In the genomic region with DNA sequence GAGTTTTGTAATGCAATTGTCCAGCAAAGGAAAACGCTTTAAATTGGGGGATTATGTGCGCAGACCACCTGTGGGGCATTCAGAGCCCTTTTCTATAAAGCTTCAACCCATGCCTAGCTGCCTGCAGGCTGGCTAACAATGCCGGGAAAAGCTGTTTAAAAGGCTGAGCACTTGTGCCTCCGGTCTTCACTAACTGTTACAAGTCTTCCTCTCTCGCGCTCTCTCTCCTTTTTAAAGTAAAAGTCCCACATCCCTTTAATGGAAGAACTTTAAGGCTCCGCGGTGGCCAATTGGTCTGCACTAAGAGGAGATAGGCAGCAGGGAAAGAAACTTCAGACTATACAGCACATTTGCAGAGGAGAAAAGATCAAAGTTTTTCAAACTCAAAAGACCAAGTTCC, we compare ENCODE assay signal across 16 cellular contexts. TPM values are rescaled to one million over a fixed set of nuclear protein-coding genes. Genes with fewer than 3 reads are reported as not detected.
DNase-seq lines count a peak whose midpoint lies in the region; ATAC-seq and TF ChIP-seq lines count a peak whose summit lies in the region.
"Had no signal": no experiment of that assay in that cellular context is flagged by ENCODE, and none has a peak within 500 bp of the region (broad histone marks: within the 10 kb centered on the region; RNA-seq: fewer than 3 reads in every experiment).

No MANE protein-coding gene starts in this region.

- H3K27ac ChIP-seq in cardiac muscle cell (no peak overlapping the region), heart left ventricle (peak overlapping the region in 1 of 12 donors; percentile 15), coronary artery (no peak overlapping the region)

- H3K27me3 ChIP-seq in cardiac muscle cell (no peaks in the 10 kb centered on the region), heart left ventricle (peaks cover 0 to 36% (median 0%) of the 10 kb centered on the region in 9 donors)

- H3K4me1 ChIP-seq in cardiac muscle cell (ENCODE audit: low read depth) (peaks cover 28% of the 10 kb centered on the region), heart left ventricle (peaks cover 0 to 41% (median 13%) of the 10 kb centered on the region in 12 donors)

- DNase-seq in cardiac muscle cell (ENCODE audit: low read depth in 1 of 2, low spot score in 1 of 2): peak; percentile 6 to 65
- no peak for DNase-seq in heart left ventricle
- DNase-seq in coronary artery (ENCODE audit: low spot score): no peak
- DNase-seq in midbrain (lab: John Stamatoyannopoulos, UW): peak; percentile 30
- no peak for DNase-seq in type B pancreatic cell (ENCODE audit: extremely low spot score, unreplicated experiment)
- DNase-seq in SKM-1 treated with dmso at 0.1 percent for 144 hours (lab: John Stamatoyannopoulos, UW; ENCODE audit: unreplicated experiment): no peak
- no peak for DNase-seq in kidney tubule cell (ENCODE audit: low spot score)
- DNase-seq: activated CD4-positive, alpha-beta T cell treated with anti-CD3 and anti-CD28 coated beads, Interleukin-2, amount 50 U/mL, for 48 hours; naive B cell; NCI-H1092 treated with DMSO at 0.1 percent for 48 hours; small intestine; substantia nigra had no signal

- TF ChIP-seq CTCF in cardiac muscle cell (IDR thresholded peaks at IDR 0.05; ENCODE audit: low read depth, low read length) (no peak), heart left ventricle (IDR thresholded peaks at IDR 0.05) (no peak), coronary artery (IDR thresholded peaks at IDR 0.05) (no peak), type B pancreatic cell (conservative IDR thresholded peaks at IDR 0.05) (no peak)

- 25 to 38% (median 33%) methylated on average over 8 of the region's 8 CpGs for WGBS in heart left ventricle, 4 donors

- H3K9me3 ChIP-seq in cardiac muscle cell (ENCODE audit: low read depth) (no peaks in the 10 kb centered on the region), heart left ventricle (no peaks in the 10 kb centered on the region)

- ATAC-seq in heart left ventricle (no peak), HG02885 (IDR thresholded peaks at IDR 0.05; ENCODE audit: poor library complexity, unreplicated experiment) (no peak)

- peaks cover 69% of the 10 kb centered on the region for H3K27me3 Mint-ChIP-seq in type B pancreatic cell

- intact Hi-C loops in heart left ventricle (cut with DNase I): loop anchor here (2.0 to 10.0 kb wide), 12 partner anchors 280 to 1247 kb away; a partner anchor contains a TSS

- H3K36me3 Mint-ChIP-seq in type B pancreatic cell: no peaks in the 10 kb centered on the region
- H3K36me3 Mint-ChIP-seq: IgD-negative memory B cell, naive B cell had no signal

- peak overlapping the region; percentile 33 for H3K4me3 ChIP-seq in cardiac muscle cell
- H3K4me3 ChIP-seq in heart left ventricle: peak overlapping the region in 5 of 12 donors; percentile 6 to 42 (median 23)
- peak overlapping the region; percentile 4 for H3K4me3 ChIP-seq in coronary artery

- no peaks in the 10 kb centered on the region for H3K9me3 Mint-ChIP-seq in type B pancreatic cell
- H3K9me3 Mint-ChIP-seq: IgD-negative memory B cell had no signal

- no peak overlapping the region for H3K27ac Mint-ChIP-seq in type B pancreatic cell
- H3K27ac Mint-ChIP-seq: IgD-negative memory B cell, naive B cell had no signal

- H3K36me3 ChIP-seq in cardiac muscle cell (no peaks in the 10 kb centered on the region), heart left ventricle (peaks cover 0 to 12% (median 0%) of the 10 kb centered on the region in 9 donors)

- H3K4me3 Mint-ChIP-seq in type B pancreatic cell: peak overlapping the region; percentile 69

- H3K4me1 Mint-ChIP-seq in type B pancreatic cell (ENCODE audit: unreplicated experiment): peaks cover 4% of the 10 kb centered on the region

- no peak for TF ChIP-seq POLR2A in heart left ventricle (IDR thresholded peaks at IDR 0.05)

RNA-seq across cellular contexts. Expression of a gene that starts 4.6 kb away (rescaled TPM):
- 41.5 and 58.4 TPM in 2 replicates for total RNA-seq in cardiac muscle cell
- polyA plus RNA-seq in cardiac muscle cell: 7.6 and 9.9 TPM in 2 replicates
- 10 to 100 TPM in 3 of 9 donors, 1 to 10 TPM in 6; 4.0 to 17.1 (median 7.8) TPM for total RNA-seq in heart left ventricle
- polyA plus RNA-seq in heart left ventricle: 1 to 10 TPM; 1.9 to 8.0 TPM
- total RNA-seq in type B pancreatic cell (ENCODE audit: low replicate concordance): 3.7 and 7.5 TPM in 2 replicates
- polyA plus RNA-seq: IgD-negative memory B cell had no signal

RNA-seq across cellular contexts. Expression of a gene that starts 32.3 kb away (rescaled TPM):
- 0.24 TPM in 1 of 2 replicates, not detected in the other for total RNA-seq in cardiac muscle cell
- polyA plus RNA-seq in cardiac muscle cell: not detected in 2 replicates
- not detected for total RNA-seq in heart left ventricle
- polyA plus RNA-seq in heart left ventricle: not detected
- 0.17 TPM in 1 of 2 replicates, not detected in the other for total RNA-seq in type B pancreatic cell (ENCODE audit: low replicate concordance)
- total RNA-seq: NCI-H460; T-helper 2 cell treated with Interferon-gamma antibody and Interleukin-4, amounts not matched to agents 100 ng/mL and 5 ng/mL, for 36 hours had no signal
- polyA plus RNA-seq: IgD-negative memory B cell had no signal

Comparison
In these comparisons a context has a peak if more than half of its experiments do, and no peak if none do; other contexts are left out.
1. DNase-seq: peak in cardiac muscle cell (2 of 2) and midbrain (single experiment); none in heart left ventricle (0 of 5), coronary artery (single experiment), type B pancreatic cell (single experiment), SKM-1 treated with dmso at 0.1 percent for 144 hours (single experiment) and kidney tubule cell (single experiment).